ENCODE assay signal across 27 cellular contexts in the genomic region with DNA sequence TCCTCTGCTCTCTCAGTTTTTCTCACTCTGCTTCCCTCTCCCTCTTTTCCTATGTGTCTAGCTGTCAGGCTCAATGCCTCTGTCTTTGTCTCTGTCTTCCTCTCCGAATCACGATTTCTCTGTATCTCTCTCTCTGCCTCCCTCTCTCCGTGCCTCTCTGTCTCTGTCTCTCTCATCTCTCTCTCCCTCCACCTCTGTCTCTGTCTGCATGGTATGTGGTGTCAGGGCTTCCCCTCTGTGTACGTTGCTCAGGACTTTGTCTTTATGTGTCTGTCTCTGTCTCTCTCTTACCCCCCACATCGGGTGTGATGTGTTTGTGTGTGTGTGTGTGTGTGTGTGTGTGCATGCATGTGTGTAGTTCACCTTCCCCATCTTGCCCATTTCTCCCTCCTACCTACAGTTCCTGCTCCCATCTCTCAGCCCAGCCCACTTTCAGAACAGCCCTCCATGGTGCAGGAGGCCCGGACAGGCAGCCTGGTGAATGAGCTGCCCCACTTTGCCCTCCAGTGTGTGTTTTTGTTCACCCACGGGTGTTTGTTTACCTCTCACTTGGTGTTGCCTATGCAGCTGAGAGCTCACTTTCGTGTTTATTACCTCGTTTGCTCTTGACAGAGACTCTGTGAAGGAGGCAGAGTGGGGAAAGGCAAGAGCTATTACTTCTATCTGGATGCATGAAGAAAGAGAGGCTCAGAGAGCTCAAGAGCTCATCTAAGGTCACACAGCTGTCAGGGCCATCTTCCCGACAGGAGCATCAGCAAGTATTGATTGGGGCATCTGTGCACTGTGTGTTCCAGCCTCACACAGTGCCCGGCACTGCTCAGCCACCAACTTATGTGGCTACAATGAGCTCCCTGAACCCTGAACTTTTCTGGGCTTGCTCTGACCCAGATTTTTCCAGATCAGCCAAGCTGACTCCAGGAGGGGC.
DNase-seq lines count a peak whose midpoint lies in the region; ATAC-seq, FAIRE-seq and TF ChIP-seq lines count a peak whose summit lies in the region.
"Had no signal": no experiment of that assay in that cellular context is flagged by ENCODE, and none has a peak within 500 bp of the region (broad histone marks: within the 10 kb centered on the region; RNA-seq: fewer than 3 reads in every experiment).

No MANE protein-coding gene starts in this region.

- POLR2A ChIA-PET in activated CD4-positive, alpha-beta memory T cell treated with anti-CD3 and anti-CD28 coated beads, Interleukin-2, amount 10 ng/mL, durations not matched to agents 7 days and 5 days (lab: Charles Lee): no interaction called here
- POLR2A ChIA-PET in activated CD4-positive, alpha-beta memory T cell treated with anti-CD3 and anti-CD28 coated beads for 36 hours (lab: Charles Lee): no interaction called here
- POLR2A ChIA-PET in K562 (lab: Yijun Ruan, JAX): interaction anchor here (0.6 to 2.0 kb wide), 3 partner anchors 9 to 68 kb away, joined by 3 to 7 read pairs (median 4); no protein-coding TSS in a partner anchor
- POLR2A ChIA-PET in T-cell (lab: Charles Lee): no interaction called here

- H4K20me1 ChIP-seq in K562 (replicated peaks; ENCODE audit: control insufficient read depth, insufficient read depth, low read length) (peaks cover 12% of the 10 kb centered on the region), smooth muscle cell (ENCODE audit: low read depth) (no peaks in the 10 kb centered on the region)
- H4K20me1 ChIP-seq: BLaER1 treated with 17β-estradiol and CSF1 and Interleukin-3, amounts not matched to agents 10 nM and 100 nM had no signal

- in situ Hi-C loops in K562 (cut with MboI): no loop called here

- CTCF ChIA-PET in activated CD4-positive, alpha-beta memory T cell treated with anti-CD3 and anti-CD28 coated beads, Interleukin-2, amount 10 ng/mL, durations not matched to agents 7 days and 5 days (lab: Charles Lee): no interaction called here
- CTCF ChIA-PET in activated CD4-positive, alpha-beta memory T cell treated with anti-CD3 and anti-CD28 coated beads for 36 hours (lab: Charles Lee): interaction anchor here (0.6 to 1.3 kb wide), 3 partner anchors 14 to 290 kb away, joined by 3 read pairs; no protein-coding TSS in a partner anchor
- CTCF ChIA-PET in K562 (lab: Yijun Ruan, JAX; ENCODE audit: low intra/inter-chr PET ratio) (no interaction called here), T-cell (lab: Charles Lee) (no interaction called here)

- H3K9me3 Mint-ChIP-seq in activated CD4-positive, alpha-beta memory T cell treated with anti-CD3 and anti-CD28 coated beads, Interleukin-2, amount 10 ng/mL, durations not matched to agents 7 days and 5 days: no peaks in the 10 kb centered on the region
- no peaks in the 10 kb centered on the region for H3K9me3 Mint-ChIP-seq in activated CD4-positive, alpha-beta memory T cell treated with anti-CD3 and anti-CD28 coated beads for 36 hours
- H3K9me3 Mint-ChIP-seq in type B pancreatic cell (no peaks in the 10 kb centered on the region), T-cell (no peaks in the 10 kb centered on the region)
- H3K9me3 Mint-ChIP-seq: activated CD8-positive, alpha-beta T cell treated with anti-CD3 and anti-CD28 coated beads for 36 hours; activated T-cell treated with anti-CD3 and anti-CD28 coated beads, Interleukin-2, amount 50 U/mL, for 24 hours; neural progenitor cell had no signal

- intact Hi-C loops in activated CD4-positive, alpha-beta memory T cell treated with anti-CD3 and anti-CD28 coated beads for 36 hours (cut with micrococcal nuclease): no loop called here
- intact Hi-C loops in K562 (cut with micrococcal nuclease): no loop called here
- intact Hi-C loops in right lobe of liver (cut with DNase I): no loop called here

- H3K9ac ChIP-seq in K562 (ENCODE audit: insufficient read depth in 1 of 2, low read depth in 2 of 2, low read length in 2 of 2) (no peak overlapping the region), smooth muscle cell (ENCODE audit: low read depth) (no peak overlapping the region)
- H3K9ac ChIP-seq: BLaER1 treated with 17β-estradiol and CSF1 and Interleukin-3, amounts not matched to agents 10 nM and 100 nM; neural progenitor cell had no signal

- H2AFZ ChIP-seq in K562 (ENCODE audit: low read depth, low read length) (no peak overlapping the region), smooth muscle cell (ENCODE audit: low read depth) (no peak overlapping the region)
- H2AFZ ChIP-seq: neural progenitor cell had no signal

- TF ChIP-seq POLR2A in K562 (conservative IDR thresholded peaks at IDR 0.05) (no peak), right lobe of liver (IDR thresholded peaks at IDR 0.05) (no peak)

- no peak overlapping the region for H3K4me2 ChIP-seq in K562 (ENCODE audit: insufficient read depth, low read length)
- no peak overlapping the region for H3K4me2 ChIP-seq in smooth muscle cell
- H3K4me2 ChIP-seq: BLaER1 treated with 17β-estradiol and CSF1 and Interleukin-3, amounts not matched to agents 10 nM and 100 nM had no signal

- no peak overlapping the region for H3K4me3 Mint-ChIP-seq in activated CD4-positive, alpha-beta memory T cell treated with anti-CD3 and anti-CD28 coated beads, Interleukin-2, amount 10 ng/mL, durations not matched to agents 7 days and 5 days
- H3K4me3 Mint-ChIP-seq in activated CD4-positive, alpha-beta memory T cell treated with anti-CD3 and anti-CD28 coated beads for 36 hours: no peak overlapping the region
- H3K4me3 Mint-ChIP-seq in type B pancreatic cell (no peak overlapping the region), T-cell (no peak overlapping the region)
- H3K4me3 Mint-ChIP-seq: activated CD8-positive, alpha-beta T cell treated with anti-CD3 and anti-CD28 coated beads for 36 hours; activated T-cell treated with anti-CD3 and anti-CD28 coated beads, Interleukin-2, amount 50 U/mL, for 24 hours; neural progenitor cell had no signal

- no peak for TF ChIP-seq RAD21 in K562 (CRISPR knock-in tag; conservative IDR thresholded peaks at IDR 0.05 in 1 of 2, IDR thresholded peaks at IDR 0.05 in 1 of 2)

- ATAC-seq in K562 (no peak; the same call in 2 of the 3 replicates), right lobe of liver (peak; percentile 66 to 80 (median 74)), T-cell (replicated peaks in 1 of 4) (no peak)
- ATAC-seq: activated CD4-positive, CD25-positive, alpha-beta regulatory T cell treated with anti-CD3 and anti-CD28 coated beads, Interleukin-2, amount 50 U/mL, for 24 hours; activated CD8-positive, alpha-beta T cell treated with anti-CD3 and anti-CD28 coated beads for 36 hours; GM12878; Panc1 had no signal

- no peak for FAIRE-seq in K562 (lab: Jason Lieb, UNC)
- FAIRE-seq: GM12878 had no signal

- no peak overlapping the region for H3K27ac Mint-ChIP-seq in activated CD4-positive, alpha-beta memory T cell treated with anti-CD3 and anti-CD28 coated beads, Interleukin-2, amount 10 ng/mL, durations not matched to agents 7 days and 5 days
- H3K27ac Mint-ChIP-seq in activated CD4-positive, alpha-beta memory T cell treated with anti-CD3 and anti-CD28 coated beads for 36 hours: no peak overlapping the region
- no peak overlapping the region for H3K27ac Mint-ChIP-seq in type B pancreatic cell
- H3K27ac Mint-ChIP-seq in T-cell: no peak overlapping the region
- H3K27ac Mint-ChIP-seq: activated CD8-positive, alpha-beta T cell treated with anti-CD3 and anti-CD28 coated beads for 36 hours; activated T-cell treated with anti-CD3 and anti-CD28 coated beads, Interleukin-2, amount 50 U/mL, for 24 hours; neural progenitor cell had no signal

- H3K36me3 ChIP-seq in K562 (ENCODE audit: control insufficient read depth, insufficient read depth, low read length) (no peaks in the 10 kb centered on the region), right lobe of liver (no peaks in the 10 kb centered on the region), smooth muscle cell (ENCODE audit: low read depth) (no peaks in the 10 kb centered on the region)
- H3K36me3 ChIP-seq: BLaER1 treated with 17β-estradiol and CSF1 and Interleukin-3, amounts not matched to agents 10 nM and 100 nM; neural progenitor cell; prostate gland; SJCRH30 had no signal

- H3K27me3 Mint-ChIP-seq in activated CD4-positive, alpha-beta memory T cell treated with anti-CD3 and anti-CD28 coated beads, Interleukin-2, amount 10 ng/mL, durations not matched to agents 7 days and 5 days: no peaks in the 10 kb centered on the region
- no peaks in the 10 kb centered on the region for H3K27me3 Mint-ChIP-seq in activated CD4-positive, alpha-beta memory T cell treated with anti-CD3 and anti-CD28 coated beads for 36 hours
- H3K27me3 Mint-ChIP-seq in type B pancreatic cell: peaks cover 7% of the 10 kb centered on the region
- H3K27me3 Mint-ChIP-seq in T-cell: no peaks in the 10 kb centered on the region
- H3K27me3 Mint-ChIP-seq: activated CD8-positive, alpha-beta T cell treated with anti-CD3 and anti-CD28 coated beads for 36 hours; activated T-cell treated with anti-CD3 and anti-CD28 coated beads, Interleukin-2, amount 50 U/mL, for 24 hours had no signal

- H3K9me3 ChIP-seq in K562 (replicated peaks; ENCODE audit: control insufficient read depth, insufficient read depth, low read depth, low read length) (no peaks in the 10 kb centered on the region), right lobe of liver (no peaks in the 10 kb centered on the region), smooth muscle cell (replicated peaks; ENCODE audit: low read depth) (no peaks in the 10 kb centered on the region)
- H3K9me3 ChIP-seq: BLaER1 treated with 17β-estradiol and CSF1 and Interleukin-3, amounts not matched to agents 10 nM and 100 nM; prostate gland; SJCRH30 had no signal

- H3F3A ChIP-seq in smooth muscle cell (ENCODE audit: low read depth): no peaks in the 10 kb centered on the region

- H3K79me2 ChIP-seq in K562 (ENCODE audit: control insufficient read depth, insufficient read depth, low read length) (no peaks in the 10 kb centered on the region), smooth muscle cell (ENCODE audit: low read depth) (no peaks in the 10 kb centered on the region)

- peaks cover 0 to 8% of the 10 kb centered on the region in 2 experiments; a peak in 1 of 5 replicates for H3K4me1 ChIP-seq in K562 (replicated peaks in 1 of 2; ENCODE audit: control insufficient read depth in 2 of 2, insufficient read depth in 2 of 2, low read length in 2 of 2)
- no peaks in the 10 kb centered on the region for H3K4me1 ChIP-seq in right lobe of liver
- no peaks in the 10 kb centered on the region for H3K4me1 ChIP-seq in smooth muscle cell (ENCODE audit: low read depth)
- H3K4me1 ChIP-seq: prostate gland, SJCRH30 had no signal

- H3K27ac ChIP-seq in K562 (ENCODE audit: extremely low read depth, low read depth, low read length): no peak overlapping the region
- H3K27ac ChIP-seq in right lobe of liver: no peak overlapping the region
- H3K27ac ChIP-seq in smooth muscle cell (ENCODE audit: low read depth): no peak overlapping the region
- H3K27ac ChIP-seq: BLaER1 treated with 17β-estradiol and CSF1 and Interleukin-3, amounts not matched to agents 10 nM and 100 nM; neural progenitor cell; prostate gland; SJCRH30; skin epidermis had no signal

- WGBS in K562 (ENCODE audit: insufficient coverage, low coverage, missing lambda C conversion rate): 1% methylated on average over 11 of the region's 11 CpGs
- WGBS in right lobe of liver (ENCODE audit: insufficient coverage, low coverage, low lambda C conversion rate, missing lambda C conversion rate): 66% methylated on average over 9 of the region's 11 CpGs
- WGBS in smooth muscle cell (ENCODE audit: low lambda C conversion rate): 86% methylated on average over 11 of the region's 11 CpGs

- no peaks in the 10 kb centered on the region for H3K36me3 Mint-ChIP-seq in activated CD4-positive, alpha-beta memory T cell treated with anti-CD3 and anti-CD28 coated beads, Interleukin-2, amount 10 ng/mL, durations not matched to agents 7 days and 5 days (ENCODE audit: low read depth)
- no peaks in the 10 kb centered on the region for H3K36me3 Mint-ChIP-seq in activated CD4-positive, alpha-beta memory T cell treated with anti-CD3 and anti-CD28 coated beads for 36 hours
- H3K36me3 Mint-ChIP-seq in type B pancreatic cell: no peaks in the 10 kb centered on the region
- no peaks in the 10 kb centered on the region for H3K36me3 Mint-ChIP-seq in T-cell
- H3K36me3 Mint-ChIP-seq: neural progenitor cell had no signal

- H3K27me3 ChIP-seq in K562 (ENCODE audit: control insufficient read depth in 2 of 2, insufficient read depth in 2 of 2, low read length in 2 of 2) (peaks cover 33 to 65% of the 10 kb centered on the region in 2 experiments; a peak in 4 of 5 replicates), right lobe of liver (no peaks in the 10 kb centered on the region), smooth muscle cell (ENCODE audit: low read depth) (no peaks in the 10 kb centered on the region)
- H3K27me3 ChIP-seq: BLaER1 treated with 17β-estradiol and CSF1 and Interleukin-3, amounts not matched to agents 10 nM and 100 nM; SJCRH30 had no signal

- peak; percentile 6 for DNase-seq in activated CD4-positive, alpha-beta memory T cell treated with anti-CD3 and anti-CD28 coated beads, Interleukin-2, amount 10 ng/mL, durations not matched to agents 7 days and 5 days
- no peak for DNase-seq in activated CD4-positive, alpha-beta memory T cell treated with anti-CD3 and anti-CD28 coated beads for 36 hours
- DNase-seq in K562 (ENCODE audit: extremely low read depth in 1 of 4, low spot score in 3 of 4) (no peak), right lobe of liver (peak in 1 of 3 donors; percentile 8), type B pancreatic cell (ENCODE audit: extremely low spot score, unreplicated experiment) (peak; percentile 37), smooth muscle cell (lab: John Stamatoyannopoulos, UW; ENCODE audit: unreplicated experiment) (no peak), T-cell (no peak)
- no peak for DNase-seq in effector CD4-positive, alpha-beta T cell
- DNase-seq: ACHN; activated CD8-positive, alpha-beta T cell treated with anti-CD3 and anti-CD28 coated beads for 36 hours; activated naive CD4-positive, alpha-beta T cell; activated T-cell treated with anti-CD3 and anti-CD28 coated beads, Interleukin-2, amount 50 U/mL, for 24 hours; cortex of kidney; GOT3; NCI-H1048; NCI-H2029 treated with DMSO at 0.1 percent for 48 hours; NK-92 treated with Interleukin-12 subunit alpha and Interleukin-12 subunit beta, amount 100 ng/mL, for 24 hours; stimulated activated CD4-positive, alpha-beta T cell treated with anti-CD3 and anti-CD28 coated beads, Interleukin-1b, Interleukin-23, amount 100 ng/mL, for 48 hours had no signal

- no TSS peak for BruUV-seq in K562 (replicated peaks; lab: Mats Ljungman, UMichigan)

- no peaks in the 10 kb centered on the region for H3K9me1 ChIP-seq in K562 (ENCODE audit: control insufficient read depth, insufficient read depth, low read length)

- TF ChIP-seq EP300 in K562 (IDR thresholded peaks at IDR 0.05; ENCODE audit: low read length): no peak

- TF ChIP-seq CTCF in K562 (IDR thresholded peaks at IDR 0.05 in 2 of 3, conservative IDR thresholded peaks at IDR 0.05 in 1 of 3; ENCODE audit: insufficient read depth in 2 of 3, low read depth in 1 of 3, low read length in 3 of 3) (no peak), right lobe of liver (IDR thresholded peaks at IDR 0.05) (no peak), type B pancreatic cell (conservative IDR thresholded peaks at IDR 0.05) (no peak), smooth muscle cell (IDR thresholded peaks at IDR 0.05; ENCODE audit: borderline replicate concordance, insufficient read depth, poor library complexity, severe bottlenecking) (no peak)

- H3K4me3 ChIP-seq in K562 (no peak overlapping the region), right lobe of liver (no peak overlapping the region), smooth muscle cell (no peak overlapping the region)
- H3K4me3 ChIP-seq: BLaER1 treated with 17β-estradiol and CSF1 and Interleukin-3, amounts not matched to agents 10 nM and 100 nM; GM12878; lung; neural progenitor cell; prostate gland; SJCRH30; skin epidermis had no signal

- H3K4me1 Mint-ChIP-seq in activated CD4-positive, alpha-beta memory T cell treated with anti-CD3 and anti-CD28 coated beads, Interleukin-2, amount 10 ng/mL, durations not matched to agents 7 days and 5 days: no peaks in the 10 kb centered on the region
- H3K4me1 Mint-ChIP-seq in activated CD4-positive, alpha-beta memory T cell treated with anti-CD3 and anti-CD28 coated beads for 36 hours (ENCODE audit: low read depth): no peaks in the 10 kb centered on the region
- H3K4me1 Mint-ChIP-seq in type B pancreatic cell (ENCODE audit: unreplicated experiment) (peaks cover 22% of the 10 kb centered on the region), T-cell (no peaks in the 10 kb centered on the region)

Comparison
In these comparisons a context has a peak if more than half of its experiments do, and no peak if none do; other contexts are left out.
1. DNase-seq: peak in activated CD4-positive, alpha-beta memory T cell treated with anti-CD3 and anti-CD28 coated beads, Interleukin-2, amount 10 ng/mL, durations not matched to agents 7 days and 5 days (single experiment) and type B pancreatic cell (single experiment); none in activated CD4-positive, alpha-beta memory T cell treated with anti-CD3 and anti-CD28 coated beads for 36 hours (single experiment), K562 (0 of 4), effector CD4-positive, alpha-beta T cell (single experiment), smooth muscle cell (single experiment) and T-cell (0 of 34).
2. ATAC-seq: peak in right lobe of liver (4 of 4); none in K562 (single experiment) and T-cell (0 of 4).